1 cellular context compared by ENCODE assay signal in the genomic region with DNA sequence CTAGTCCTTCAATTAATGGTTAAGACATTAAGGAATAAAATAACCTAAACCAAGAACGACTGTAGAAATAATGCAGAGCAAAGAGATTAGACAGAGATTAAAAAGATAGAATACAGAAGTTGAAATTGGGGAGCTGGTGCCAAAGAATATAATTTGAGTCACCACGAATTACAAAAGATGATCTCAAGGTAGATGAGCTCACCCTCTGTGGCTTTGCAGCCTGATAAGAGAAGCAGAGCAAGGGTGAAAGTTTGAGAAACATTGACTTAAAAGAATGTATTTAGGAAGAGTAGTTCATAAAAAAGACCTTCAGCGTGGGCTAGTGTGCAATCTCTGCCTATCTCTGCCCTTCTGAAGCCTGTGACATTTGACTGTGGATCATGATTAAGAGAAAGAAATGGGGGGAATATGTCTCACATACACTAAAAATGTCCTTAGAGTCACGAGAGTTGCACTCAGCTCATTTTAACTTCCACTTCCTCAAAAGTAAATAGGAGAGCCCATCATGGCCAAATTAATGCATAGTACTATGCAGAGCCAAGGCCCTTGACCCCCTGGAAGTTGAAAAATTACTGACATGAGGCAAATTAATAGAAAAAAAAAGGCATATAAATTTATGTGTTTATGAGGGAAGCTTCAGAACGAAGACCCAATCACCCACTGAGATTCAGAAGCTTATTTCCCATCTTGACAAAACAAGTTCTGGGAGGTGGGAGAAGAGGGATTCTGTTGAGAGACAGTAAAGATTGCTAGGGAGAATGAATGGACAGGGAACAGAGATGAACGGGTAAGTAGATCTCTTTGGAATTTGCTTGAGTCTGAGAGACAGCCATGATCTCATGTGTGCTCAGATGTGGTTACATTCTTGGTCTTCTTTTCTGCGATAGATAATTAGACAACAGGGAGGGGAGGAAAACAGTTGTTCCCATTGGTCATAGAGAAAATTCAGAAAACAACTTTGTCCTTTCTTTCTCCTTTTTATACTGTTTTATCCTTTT.
TF ChIP-seq lines count a peak whose summit lies in the region.

No MANE protein-coding gene starts in this region.

TF ChIP-seq in SK-N-SH treated with all-trans-retinoic acid at 6 μM for 48 hours, 23 proteins besides CTCF, POLR2A, EP300 and RAD21 (continued from another document):
- TF ChIP-seq, protein P1, sequence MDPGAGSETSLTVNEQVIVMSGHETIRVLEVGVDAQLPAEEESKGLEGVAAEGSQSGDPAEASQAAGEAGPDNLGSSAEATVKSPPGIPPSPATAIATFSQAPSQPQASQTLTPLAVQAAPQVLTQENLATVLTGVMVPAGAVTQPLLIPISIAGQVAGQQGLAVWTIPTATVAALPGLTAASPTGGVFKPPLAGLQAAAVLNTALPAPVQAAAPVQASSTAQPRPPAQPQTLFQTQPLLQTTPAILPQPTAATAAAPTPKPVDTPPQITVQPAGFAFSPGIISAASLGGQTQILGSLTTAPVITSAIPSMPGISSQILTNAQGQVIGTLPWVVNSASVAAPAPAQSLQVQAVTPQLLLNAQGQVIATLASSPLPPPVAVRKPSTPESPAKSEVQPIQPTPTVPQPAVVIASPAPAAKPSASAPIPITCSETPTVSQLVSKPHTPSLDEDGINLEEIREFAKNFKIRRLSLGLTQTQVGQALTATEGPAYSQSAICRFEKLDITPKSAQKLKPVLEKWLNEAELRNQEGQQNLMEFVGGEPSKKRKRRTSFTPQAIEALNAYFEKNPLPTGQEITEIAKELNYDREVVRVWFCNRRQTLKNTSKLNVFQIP (CRISPR knock-in tag; IDR thresholded peaks at IDR 0.05; ENCODE audit: borderline replicate concordance, low read depth) = no peak
- TF ChIP-seq, protein P2, sequence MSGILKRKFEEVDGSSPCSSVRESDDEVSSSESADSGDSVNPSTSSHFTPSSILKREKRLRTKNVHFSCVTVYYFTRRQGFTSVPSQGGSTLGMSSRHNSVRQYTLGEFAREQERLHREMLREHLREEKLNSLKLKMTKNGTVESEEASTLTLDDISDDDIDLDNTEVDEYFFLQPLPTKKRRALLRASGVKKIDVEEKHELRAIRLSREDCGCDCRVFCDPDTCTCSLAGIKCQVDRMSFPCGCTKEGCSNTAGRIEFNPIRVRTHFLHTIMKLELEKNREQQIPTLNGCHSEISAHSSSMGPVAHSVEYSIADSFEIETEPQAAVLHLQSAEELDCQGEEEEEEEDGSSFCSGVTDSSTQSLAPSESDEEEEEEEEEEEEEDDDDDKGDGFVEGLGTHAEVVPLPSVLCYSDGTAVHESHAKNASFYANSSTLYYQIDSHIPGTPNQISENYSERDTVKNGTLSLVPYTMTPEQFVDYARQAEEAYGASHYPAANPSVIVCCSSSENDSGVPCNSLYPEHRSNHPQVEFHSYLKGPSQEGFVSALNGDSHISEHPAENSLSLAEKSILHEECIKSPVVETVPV (CRISPR knock-in tag; IDR thresholded peaks at IDR 0.05) = no peak
- TF ChIP-seq PPARA (CRISPR knock-in tag; IDR thresholded peaks at IDR 0.05; ENCODE audit: borderline replicate concordance) (no peak), CSDC2 (CRISPR knock-in tag; IDR thresholded peaks at IDR 0.05) (no peak), ZFP3 (CRISPR knock-in tag; IDR thresholded peaks at IDR 0.05) (0 out of 2 replicates have a peak, but pooled peaks have one; percentile 26), RARB (CRISPR knock-in tag; IDR thresholded peaks at IDR 0.05) (no peak), TOX (CRISPR knock-in tag; IDR thresholded peaks at IDR 0.05; ENCODE audit: borderline replicate concordance) (no peak), ESRRG (CRISPR knock-in tag; IDR thresholded peaks at IDR 0.05) (0 out of 2 replicates have a peak, but pooled peaks have one; percentile 13), ISL1 (CRISPR knock-in tag; IDR thresholded peaks at IDR 0.05) (peak; percentile 90), OSR1 (CRISPR knock-in tag; IDR thresholded peaks at IDR 0.05) (no peak)
- TF ChIP-seq, protein P3, sequence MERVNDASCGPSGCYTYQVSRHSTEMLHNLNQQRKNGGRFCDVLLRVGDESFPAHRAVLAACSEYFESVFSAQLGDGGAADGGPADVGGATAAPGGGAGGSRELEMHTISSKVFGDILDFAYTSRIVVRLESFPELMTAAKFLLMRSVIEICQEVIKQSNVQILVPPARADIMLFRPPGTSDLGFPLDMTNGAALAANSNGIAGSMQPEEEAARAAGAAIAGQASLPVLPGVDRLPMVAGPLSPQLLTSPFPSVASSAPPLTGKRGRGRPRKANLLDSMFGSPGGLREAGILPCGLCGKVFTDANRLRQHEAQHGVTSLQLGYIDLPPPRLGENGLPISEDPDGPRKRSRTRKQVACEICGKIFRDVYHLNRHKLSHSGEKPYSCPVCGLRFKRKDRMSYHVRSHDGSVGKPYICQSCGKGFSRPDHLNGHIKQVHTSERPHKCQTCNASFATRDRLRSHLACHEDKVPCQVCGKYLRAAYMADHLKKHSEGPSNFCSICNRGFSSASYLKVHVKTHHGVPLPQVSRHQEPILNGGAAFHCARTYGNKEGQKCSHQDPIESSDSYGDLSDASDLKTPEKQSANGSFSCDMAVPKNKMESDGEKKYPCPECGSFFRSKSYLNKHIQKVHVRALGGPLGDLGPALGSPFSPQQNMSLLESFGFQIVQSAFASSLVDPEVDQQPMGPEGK (CRISPR knock-in tag; IDR thresholded peaks at IDR 0.05; ENCODE audit: borderline replicate concordance) = peak; percentile 24; the same call in 1 of the 2 replicates
- TF ChIP-seq, protein P4, sequence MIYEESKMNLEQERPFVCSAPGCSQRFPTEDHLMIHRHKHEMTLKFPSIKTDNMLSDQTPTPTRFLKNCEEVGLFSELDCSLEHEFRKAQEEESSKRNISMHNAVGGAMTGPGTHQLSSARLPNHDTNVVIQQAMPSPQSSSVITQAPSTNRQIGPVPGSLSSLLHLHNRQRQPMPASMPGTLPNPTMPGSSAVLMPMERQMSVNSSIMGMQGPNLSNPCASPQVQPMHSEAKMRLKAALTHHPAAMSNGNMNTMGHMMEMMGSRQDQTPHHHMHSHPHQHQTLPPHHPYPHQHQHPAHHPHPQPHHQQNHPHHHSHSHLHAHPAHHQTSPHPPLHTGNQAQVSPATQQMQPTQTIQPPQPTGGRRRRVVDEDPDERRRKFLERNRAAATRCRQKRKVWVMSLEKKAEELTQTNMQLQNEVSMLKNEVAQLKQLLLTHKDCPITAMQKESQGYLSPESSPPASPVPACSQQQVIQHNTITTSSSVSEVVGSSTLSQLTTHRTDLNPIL (CRISPR knock-in tag; IDR thresholded peaks at IDR 0.05; ENCODE audit: low read depth) = peak; percentile 94
